In genomic region chr11:26950260-26950719, GRCh38 we compare ENCODE assay signal across 18 cellular contexts. TPM values are rescaled to one million over a fixed set of nuclear protein-coding genes. Genes with fewer than 3 reads are reported as not detected.
DNase-seq lines count a peak whose midpoint lies in the region; ATAC-seq, FAIRE-seq and TF ChIP-seq lines count a peak whose summit lies in the region.
"Had no signal": no experiment of that assay in that cellular context is flagged by ENCODE, and none has a peak within 500 bp of the region (broad histone marks: within the 10 kb centered on the region; RNA-seq: fewer than 3 reads in every experiment).

No MANE protein-coding gene starts in this region.

- H3K9ac ChIP-seq in kidney (ENCODE audit: low read length in 2 of 2): no peak overlapping the region

- TF ChIP-seq CTCF in kidney (IDR thresholded peaks at IDR 0.05; ENCODE audit: borderline replicate concordance, extremely low read depth, insufficient read depth) (no peak), upper lobe of right lung (IDR thresholded peaks at IDR 0.05) (no peak)

- H3K9me3 ChIP-seq in kidney (ENCODE audit: control insufficient read depth in 1 of 2, low read length in 2 of 2) (no peaks in the 10 kb centered on the region), upper lobe of right lung (no peaks in the 10 kb centered on the region)

- POLR2A ChIA-PET in activated CD8-positive, alpha-beta T cell treated with anti-CD3 and anti-CD28 coated beads, Interleukin-2, amount 10 ng/mL, durations not matched to agents 7 days and 5 days (lab: Charles Lee): no interaction called here

- peak; percentile 13 for DNase-seq in left ventricle myocardium superior
- DNase-seq in Right ventricle myocardium superior: no peak
- peak; percentile 33 for DNase-seq in astrocyte of the hippocampus (ENCODE audit: low read depth, low spot score)
- DNase-seq in kidney: peak; percentile 42
- DNase-seq in upper lobe of right lung: peak; percentile 57
- no peak for DNase-seq in GM19240 (ENCODE audit: insufficient read length, low spot score)
- no peak for DNase-seq in activated CD8-positive, alpha-beta T cell treated with anti-CD3 and anti-CD28 coated beads, Interleukin-2, amount 10 ng/mL, durations not matched to agents 7 days and 5 days
- no peak for DNase-seq in SW480 (ENCODE audit: low spot score)
- DNase-seq: activated naive CD8-positive, alpha-beta T cell treated with anti-CD3 and anti-CD28 coated beads for 36 hours; activated T-cell treated with anti-CD3 and anti-CD28 coated beads, Interleukin-2, amount 50 U/mL, for 1 hour; erythroblast; mesendoderm; NCI-H1105 treated with DMSO at 0.1 percent for 48 hours; PC-9; T-cell had no signal

- peaks cover 3% of the 10 kb centered on the region for H3K9me3 Mint-ChIP-seq in activated CD8-positive, alpha-beta T cell treated with anti-CD3 and anti-CD28 coated beads, Interleukin-2, amount 10 ng/mL, durations not matched to agents 7 days and 5 days (ENCODE audit: insufficient read depth)

- CTCF ChIA-PET in activated CD8-positive, alpha-beta T cell treated with anti-CD3 and anti-CD28 coated beads, Interleukin-2, amount 10 ng/mL, durations not matched to agents 7 days and 5 days (lab: Charles Lee): no interaction called here

- H3K27ac Mint-ChIP-seq in activated CD8-positive, alpha-beta T cell treated with anti-CD3 and anti-CD28 coated beads, Interleukin-2, amount 10 ng/mL, durations not matched to agents 7 days and 5 days: no peak overlapping the region
- H3K27ac Mint-ChIP-seq: activated naive CD8-positive, alpha-beta T cell treated with anti-CD3 and anti-CD28 coated beads for 36 hours; T-cell had no signal

- no peak overlapping the region for H3K4me3 Mint-ChIP-seq in activated CD8-positive, alpha-beta T cell treated with anti-CD3 and anti-CD28 coated beads, Interleukin-2, amount 10 ng/mL, durations not matched to agents 7 days and 5 days
- H3K4me3 Mint-ChIP-seq: activated naive CD8-positive, alpha-beta T cell treated with anti-CD3 and anti-CD28 coated beads for 36 hours; T-cell had no signal

- no peak overlapping the region for H3K27ac ChIP-seq in kidney (ENCODE audit: low read depth in 2 of 2, low read length in 2 of 2)
- H3K27ac ChIP-seq in upper lobe of right lung: no peak overlapping the region
- H3K27ac ChIP-seq: PC-9 had no signal

- no peak for FAIRE-seq in kidney (lab: Jason Lieb, UNC)
- FAIRE-seq: A204.1, D721Med had no signal

- H3K4me3 ChIP-seq in kidney (ENCODE audit: low read length in 2 of 2) (no peak overlapping the region), upper lobe of right lung (no peak overlapping the region)
- H3K4me3 ChIP-seq: coronary artery, PC-9 had no signal

- no peak for ATAC-seq in left ventricle myocardium superior
- no peak for ATAC-seq in Right ventricle myocardium superior (ENCODE audit: poor library complexity)
- peak; percentile 60 for ATAC-seq in upper lobe of right lung
- ATAC-seq in activated CD8-positive, alpha-beta T cell treated with anti-CD3 and anti-CD28 coated beads, Interleukin-2, amount 10 ng/mL, durations not matched to agents 7 days and 5 days: no peak
- ATAC-seq: T-cell had no signal

- no peaks in the 10 kb centered on the region for H3K27me3 ChIP-seq in upper lobe of right lung

- intact Hi-C loops in left ventricle myocardium superior (cut with micrococcal nuclease) (no loop called here), Right ventricle myocardium superior (cut with DNase I) (no loop called here), kidney (cut with DNase I) (no loop called here), upper lobe of right lung (cut with DNase I) (no loop called here)

- no peaks in the 10 kb centered on the region for H3K36me3 Mint-ChIP-seq in activated CD8-positive, alpha-beta T cell treated with anti-CD3 and anti-CD28 coated beads, Interleukin-2, amount 10 ng/mL, durations not matched to agents 7 days and 5 days (ENCODE audit: low read depth)
- H3K36me3 Mint-ChIP-seq: activated naive CD8-positive, alpha-beta T cell treated with anti-CD3 and anti-CD28 coated beads for 36 hours; T-cell had no signal

- H3K27me3 Mint-ChIP-seq in activated CD8-positive, alpha-beta T cell treated with anti-CD3 and anti-CD28 coated beads, Interleukin-2, amount 10 ng/mL, durations not matched to agents 7 days and 5 days (ENCODE audit: low read depth): no peaks in the 10 kb centered on the region
- H3K27me3 Mint-ChIP-seq: activated naive CD8-positive, alpha-beta T cell treated with anti-CD3 and anti-CD28 coated beads for 36 hours; T-cell had no signal

- no peaks in the 10 kb centered on the region for H3K4me1 Mint-ChIP-seq in activated CD8-positive, alpha-beta T cell treated with anti-CD3 and anti-CD28 coated beads, Interleukin-2, amount 10 ng/mL, durations not matched to agents 7 days and 5 days (ENCODE audit: low read depth)
- H3K4me1 Mint-ChIP-seq: activated naive CD8-positive, alpha-beta T cell treated with anti-CD3 and anti-CD28 coated beads for 36 hours; T-cell had no signal

- H3K4me1 ChIP-seq in kidney (ENCODE audit: control insufficient read depth in 1 of 2, insufficient read depth in 1 of 2, low read depth in 1 of 2, low read length in 2 of 2) (peaks cover 0 to 6% of the 10 kb centered on the region in 2 donors), upper lobe of right lung (peaks cover 5% of the 10 kb centered on the region)

- no peaks in the 10 kb centered on the region for H3K36me3 ChIP-seq in kidney (ENCODE audit: control insufficient read depth in 1 of 2, insufficient read depth in 2 of 2, low read length in 2 of 2)
- H3K36me3 ChIP-seq in upper lobe of right lung: no peaks in the 10 kb centered on the region

RNA-seq across cellular contexts. Expression of gene FIBIN, which starts 43.6 kb away (rescaled TPM):
- total RNA-seq in left ventricle myocardium superior (6.8 TPM), Right ventricle myocardium superior (8.6 TPM), kidney (85.4 TPM), upper lobe of right lung (27.3 TPM)
- 14.5 TPM for polyA plus RNA-seq in kidney (ENCODE audit: insufficient read depth, low read depth, low replicate concordance)
- total RNA-seq in activated CD8-positive, alpha-beta T cell treated with anti-CD3 and anti-CD28 coated beads, Interleukin-2, amount 10 ng/mL, durations not matched to agents 7 days and 5 days: not detected
- total RNA-seq: activated naive CD8-positive, alpha-beta T cell treated with anti-CD3 and anti-CD28 coated beads for 36 hours; PC-9; T-cell had no signal

Comparison
In these comparisons a context has a peak if more than half of its experiments do, and no peak if none do; other contexts are left out.
1. DNase-seq: peak in left ventricle myocardium superior (single experiment), astrocyte of the hippocampus (single experiment), kidney (single experiment) and upper lobe of right lung (single experiment); none in Right ventricle myocardium superior (single experiment), GM19240 (single experiment), activated CD8-positive, alpha-beta T cell treated with anti-CD3 and anti-CD28 coated beads, Interleukin-2, amount 10 ng/mL, durations not matched to agents 7 days and 5 days (single experiment) and SW480 (single experiment).